Comparison of ENCODE assay signal across 25 cellular contexts in genomic region chr6:2109796-2110195, GRCh38.
A peak's percentile ranks its signal among the peaks of the same experiment; 100 is the strongest.
DNase-seq lines count a peak whose midpoint lies in the region; TF ChIP-seq lines count a peak whose summit lies in the region.
"Had no signal": no experiment of that assay in that cellular context is flagged by ENCODE, and none has a peak within 500 bp of the region (broad histone marks: within the 10 kb centered on the region; RNA-seq: fewer than 3 reads in every experiment).

No MANE protein-coding gene starts in this region.

- peak; percentile 61 for DNase-seq in NCI-H1092 treated with DMSO at 0.1 percent for 48 hours (lab: John Stamatoyannopoulos, UW)
- DNase-seq in NCI-H2081 (lab: John Stamatoyannopoulos, UW) = peak; percentile 92 to 96
- DNase-seq in NCI-H82 (lab: John Stamatoyannopoulos, UW) = peak; percentile 91
- no peak for DNase-seq in osteoblast (ENCODE audit: insufficient read length, low spot score, missing footprints)
- no peak for DNase-seq in CD14-positive monocyte (ENCODE audit: low spot score)
- DNase-seq in smooth muscle cell (lab: John Stamatoyannopoulos, UW; ENCODE audit: unreplicated experiment) = no peak
- DNase-seq in medulla oblongata (ENCODE audit: extremely low spot score) = no peak
- DNase-seq: activated CD4-positive, alpha-beta T cell treated with anti-CD3 and anti-CD28 coated beads for 4 hours; activated CD8-positive, alpha-beta memory T cell treated with anti-CD3 and anti-CD28 coated beads, Interleukin-2, amount 10 ng/mL, durations not matched to agents 7 days and 5 days; activated naive CD8-positive, alpha-beta T cell treated with anti-CD3 and anti-CD28 coated beads, Interleukin-2, amount 10 ng/mL, durations not matched to agents 7 days and 5 days; CD8-positive, alpha-beta memory T cell; DND-41; H9; heart left ventricle; KBM-7; left colon; NCI-H510A; SIG-M5; stimulated activated CD4-positive, alpha-beta T cell treated with anti-CD3 and anti-CD28 coated beads, Interleukin-1b, Interleukin-23, amount 100 ng/mL, for 48 hours; T-cell had no signal

- 93% methylated on average over 5 of the region's 5 CpGs for WGBS in smooth muscle cell (ENCODE audit: low lambda C conversion rate)

- H3K27me3 Mint-ChIP-seq in CD14-positive monocyte (ENCODE audit: low read depth in 3 of 3) = peaks cover 0 to 2% (median 0%) of the 10 kb centered on the region in 3 donors
- H3K27me3 Mint-ChIP-seq: activated naive CD8-positive, alpha-beta T cell treated with anti-CD3 and anti-CD28 coated beads, Interleukin-2, amount 10 ng/mL, durations not matched to agents 7 days and 5 days; CD8-positive, alpha-beta memory T cell; dendritic cell treated with granulocyte-macrophage colony-stimulating factor and Interleukin-4, amounts not matched to agents 40 ng/mL and 50 ng/mL, for 4 days; natural killer cell treated with Interleukin-12 subunit alpha and Interleukin-12 subunit beta and Interleukin-15 and Interleukin-18, amount 100 ng/mL, for 72 hours; stimulated activated memory B cell treated with anti-CD40 and anti-IgM and Interleukin-4, amounts not matched to agents 10 μg/mL and 1 μg/mL and 100 μg/mL, for 72 hours; T-cell had no signal

- H3K27ac Mint-ChIP-seq in CD14-positive monocyte = no peak overlapping the region
- H3K27ac Mint-ChIP-seq: activated CD8-positive, alpha-beta memory T cell treated with anti-CD3 and anti-CD28 coated beads, Interleukin-2, amount 10 ng/mL, durations not matched to agents 7 days and 5 days; dendritic cell treated with granulocyte-macrophage colony-stimulating factor and Interleukin-4, amounts not matched to agents 40 ng/mL and 50 ng/mL, for 4 days; T-cell had no signal

- intact Hi-C loops in CD14-positive monocyte (cut with micrococcal nuclease) = no loop called here

- H3K79me2 ChIP-seq in osteoblast (ENCODE audit: insufficient read depth, low read length) = no peaks in the 10 kb centered on the region
- H3K79me2 ChIP-seq in smooth muscle cell (ENCODE audit: low read depth) = no peaks in the 10 kb centered on the region

- no peaks in the 10 kb centered on the region for H3K9me3 Mint-ChIP-seq in CD14-positive monocyte
- H3K9me3 Mint-ChIP-seq: activated naive CD8-positive, alpha-beta T cell treated with anti-CD3 and anti-CD28 coated beads, Interleukin-2, amount 10 ng/mL, durations not matched to agents 7 days and 5 days; activated T-helper 2 cell treated with anti-CD3 and anti-CD28 coated beads, Interferon-gamma antibody, Interleukin-2, Interleukin-4, amounts not matched to agents 10 μg/mL and 5 μg/mL and 100 μg/mL, durations not matched to agents 14 hours and 24 hours and 36 hours; CD8-positive, alpha-beta memory T cell; dendritic cell treated with granulocyte-macrophage colony-stimulating factor and Interleukin-4, amounts not matched to agents 40 ng/mL and 50 ng/mL, for 4 days; H9; mesothelial cell of epicardium; natural killer cell treated with Interleukin-12 subunit alpha and Interleukin-12 subunit beta and Interleukin-15 and Interleukin-18, amount 100 ng/mL, for 72 hours; stimulated activated memory B cell treated with anti-CD40 and anti-IgM and Interleukin-4, amounts not matched to agents 10 μg/mL and 1 μg/mL and 100 μg/mL, for 72 hours; T-cell had no signal

- H3K9me3 ChIP-seq in osteoblast (ENCODE audit: low read depth, low read length) (no peaks in the 10 kb centered on the region), smooth muscle cell (replicated peaks; ENCODE audit: low read depth) (no peaks in the 10 kb centered on the region)
- H3K9me3 ChIP-seq: heart left ventricle had no signal

- TF ChIP-seq CTCF in osteoblast (IDR thresholded peaks at IDR 0.05; ENCODE audit: extremely low read depth, low read depth, low read length) = no peak
- TF ChIP-seq CTCF in CD14-positive monocyte (IDR thresholded peaks at IDR 0.05) = no peak
- no peak for TF ChIP-seq CTCF in smooth muscle cell (IDR thresholded peaks at IDR 0.05; ENCODE audit: borderline replicate concordance, insufficient read depth, poor library complexity, severe bottlenecking)

- H4K20me1 ChIP-seq in osteoblast (ENCODE audit: insufficient read depth, low read length) (no peaks in the 10 kb centered on the region), smooth muscle cell (ENCODE audit: low read depth) (no peaks in the 10 kb centered on the region)

- H3K4me1 ChIP-seq in osteoblast (ENCODE audit: insufficient read depth, low read length) (peaks cover 21% of the 10 kb centered on the region), smooth muscle cell (ENCODE audit: low read depth) (no peaks in the 10 kb centered on the region)

- no peak overlapping the region for H3K4me3 ChIP-seq in osteoblast (ENCODE audit: insufficient read depth, low read length)
- H3K4me3 ChIP-seq in smooth muscle cell = no peak overlapping the region

- H2AFZ ChIP-seq in osteoblast (ENCODE audit: low read length) = no peak overlapping the region
- H2AFZ ChIP-seq in smooth muscle cell (ENCODE audit: low read depth) = no peak overlapping the region

- H3K36me3 Mint-ChIP-seq in CD14-positive monocyte = peaks cover 3 to 20% of the 10 kb centered on the region in 2 donors
- H3K36me3 Mint-ChIP-seq: mesothelial cell of epicardium had no signal

- H3K4me3 Mint-ChIP-seq in CD14-positive monocyte = no peak overlapping the region
- H3K4me3 Mint-ChIP-seq: dendritic cell treated with granulocyte-macrophage colony-stimulating factor and Interleukin-4, amounts not matched to agents 40 ng/mL and 50 ng/mL, for 4 days; H9; mesothelial cell of epicardium had no signal

- H3K4me1 Mint-ChIP-seq in CD14-positive monocyte = peaks cover 8% of the 10 kb centered on the region

- H3K4me2 ChIP-seq in osteoblast (ENCODE audit: insufficient read depth, low read length) (peak overlapping the region; percentile 86), smooth muscle cell (no peak overlapping the region)

- no peaks in the 10 kb centered on the region for H3K27me3 ChIP-seq in osteoblast (ENCODE audit: insufficient read depth, low read length)
- H3K27me3 ChIP-seq in smooth muscle cell (ENCODE audit: low read depth) = no peaks in the 10 kb centered on the region
- H3K27me3 ChIP-seq: heart left ventricle had no signal

- H3K27ac ChIP-seq in osteoblast (ENCODE audit: low read depth, low read length) (peak overlapping the region; percentile 94), smooth muscle cell (ENCODE audit: low read depth) (no peak overlapping the region)

- H3K9ac ChIP-seq in smooth muscle cell (ENCODE audit: low read depth) = no peak overlapping the region

- H3F3A ChIP-seq in smooth muscle cell (ENCODE audit: low read depth) = no peaks in the 10 kb centered on the region

- H3K36me3 ChIP-seq in osteoblast (ENCODE audit: insufficient read depth, low read length) (no peaks in the 10 kb centered on the region), smooth muscle cell (ENCODE audit: low read depth) (no peaks in the 10 kb centered on the region)
- H3K36me3 ChIP-seq: heart left ventricle had no signal

Comparison
In these comparisons a context has a peak if more than half of its experiments do, and no peak if none do; other contexts are left out.
1. DNase-seq: peak in NCI-H1092 treated with DMSO at 0.1 percent for 48 hours (single experiment), NCI-H2081 (2 of 2) and NCI-H82 (single experiment); none in osteoblast (single experiment), CD14-positive monocyte (single experiment), smooth muscle cell (single experiment) and medulla oblongata (single experiment).